ENCODE assay signal across 8 cellular contexts in the genomic region with DNA sequence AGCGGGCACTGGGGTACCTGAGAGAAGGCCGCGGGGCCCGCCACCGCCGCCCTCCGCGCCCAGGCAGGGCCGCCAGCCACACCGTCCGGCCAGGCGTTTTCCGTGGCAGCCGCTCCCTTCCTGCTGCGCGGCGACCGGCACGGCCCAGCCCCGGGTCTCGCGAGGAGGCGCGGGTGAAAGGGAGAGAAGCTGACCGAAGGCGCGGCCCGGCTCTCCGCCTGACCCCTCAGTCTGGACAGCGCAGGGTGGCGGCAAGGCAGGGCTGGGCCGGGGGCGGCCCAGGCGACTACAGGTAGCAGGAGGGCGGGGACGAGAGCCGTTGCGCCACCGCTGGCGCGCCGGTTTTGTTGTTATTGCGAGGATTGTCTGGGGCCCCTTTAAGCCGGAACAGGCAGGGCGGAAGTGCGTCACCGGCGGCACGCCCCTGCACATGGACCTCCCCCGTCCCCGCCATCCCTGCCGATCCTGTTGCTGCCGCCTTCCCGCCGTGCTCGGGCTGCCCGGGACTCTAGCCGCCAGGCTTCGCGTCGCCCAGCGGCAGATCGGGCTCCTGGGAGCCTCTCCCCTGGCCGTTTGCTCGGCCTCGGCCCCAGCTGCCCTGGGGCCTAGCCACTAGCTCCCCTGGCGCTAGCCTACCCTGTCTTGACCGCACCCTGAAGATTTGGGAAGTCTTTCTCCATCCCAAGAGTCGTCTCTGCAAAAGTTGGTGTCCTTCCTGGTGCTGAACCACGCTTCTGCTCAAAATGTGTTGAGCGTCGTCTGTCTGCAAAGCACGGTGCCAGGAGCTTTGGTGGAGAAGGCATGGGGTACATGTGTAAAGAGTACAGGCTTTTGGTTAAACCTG. TPM values are rescaled to one million over a fixed set of nuclear protein-coding genes. Genes with fewer than 3 reads are reported as not detected.
DNase-seq lines count a peak whose midpoint lies in the region; ATAC-seq and TF ChIP-seq lines count a peak whose summit lies in the region.

A gene with protein sequence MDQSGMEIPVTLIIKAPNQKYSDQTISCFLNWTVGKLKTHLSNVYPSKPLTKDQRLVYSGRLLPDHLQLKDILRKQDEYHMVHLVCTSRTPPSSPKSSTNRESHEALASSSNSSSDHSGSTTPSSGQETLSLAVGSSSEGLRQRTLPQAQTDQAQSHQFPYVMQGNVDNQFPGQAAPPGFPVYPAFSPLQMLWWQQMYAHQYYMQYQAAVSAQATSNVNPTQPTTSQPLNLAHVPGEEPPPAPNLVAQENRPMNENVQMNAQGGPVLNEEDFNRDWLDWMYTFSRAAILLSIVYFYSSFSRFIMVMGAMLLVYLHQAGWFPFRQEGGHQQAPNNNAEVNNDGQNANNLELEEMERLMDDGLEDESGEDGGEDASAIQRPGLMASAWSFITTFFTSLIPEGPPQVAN (minus strand): TSS at position 352 of the 844 bp plus-strand sequence. CDS start 805 bp downstream, outside the sequence.

- no peaks in the 10 kb centered on the region for H3K27me3 Mint-ChIP-seq in T-helper 1 cell treated with Interleukin-12 subunit alpha and Interleukin-12 subunit beta and Interleukin-4 antibody, amounts not matched to agents 30 μg/mL and 1 μg/mL, for 36 hours (ENCODE audit: low read depth)

- peak in 2 of 6 experiments; percentile 16 to 25 for TF ChIP-seq CTCF in upper lobe of left lung (IDR thresholded peaks at IDR 0.05)

- no peaks in the 10 kb centered on the region for H3K9me3 Mint-ChIP-seq in T-helper 1 cell treated with Interleukin-12 subunit alpha and Interleukin-12 subunit beta and Interleukin-4 antibody, amounts not matched to agents 30 μg/mL and 1 μg/mL, for 36 hours

- H3K27ac ChIP-seq in upper lobe of left lung: peak within 1 kb of the TSS; percentile 97 to 99 (median 98)

- no peaks in the 10 kb centered on the region for H3K27me3 ChIP-seq in upper lobe of left lung

- DNase-seq in NCI-H1694 treated with DMSO at 0.1 percent for 48 hours (lab: John Stamatoyannopoulos, UW) (peak; percentile 76), amniotic stem cell (lab: John Stamatoyannopoulos, UW) (peak; percentile 65), left cardiac atrium (peak; percentile 95), posterior vena cava (ENCODE audit: low spot score) (peak; percentile 98), upper lobe of left lung (peak; percentile 98 to 99)

- WGBS in upper lobe of left lung, 2 donors: 1 to 3% methylated on average over 7 to 58 of the region's 73 CpGs

- TF ChIP-seq EP300 in upper lobe of left lung (IDR thresholded peaks at IDR 0.05): peak in 1 of 4 donors; percentile 66

- H3K27ac Mint-ChIP-seq in T-helper 1 cell treated with Interleukin-12 subunit alpha and Interleukin-12 subunit beta and Interleukin-4 antibody, amounts not matched to agents 30 μg/mL and 1 μg/mL, for 36 hours: peak within 1 kb of the TSS; percentile 96

- H3K4me3 ChIP-seq in upper lobe of left lung: peak within 1 kb of the TSS; percentile 69 to 73 (median 72)

- H3K4me1 Mint-ChIP-seq in T-helper 1 cell treated with Interleukin-12 subunit alpha and Interleukin-12 subunit beta and Interleukin-4 antibody, amounts not matched to agents 30 μg/mL and 1 μg/mL, for 36 hours (ENCODE audit: low read depth): peaks cover 52% of the 10 kb centered on the region

- no peaks in the 10 kb centered on the region for H3K9me3 ChIP-seq in upper lobe of left lung

- TF ChIP-seq POLR2A in upper lobe of left lung (IDR thresholded peaks at IDR 0.05): peak in 3 of 4 donors; percentile 92 to 98 (median 97)

- peaks cover 29 to 47% (median 36%) of the 10 kb centered on the region in 4 donors for H3K4me1 ChIP-seq in upper lobe of left lung

- ATAC-seq in GM18499 (IDR thresholded peaks at IDR 0.05; ENCODE audit: insufficient read depth, unreplicated experiment) (peak; percentile 77), HG02938 (IDR thresholded peaks at IDR 0.05; ENCODE audit: unreplicated experiment) (peak; percentile 90), left cardiac atrium (peak; percentile 97), upper lobe of left lung (ENCODE audit: low FRiP score in 2 of 2) (peak; percentile 98)

- peak within 1 kb of the TSS; percentile 98 for H3K4me3 Mint-ChIP-seq in T-helper 1 cell treated with Interleukin-12 subunit alpha and Interleukin-12 subunit beta and Interleukin-4 antibody, amounts not matched to agents 30 μg/mL and 1 μg/mL, for 36 hours

- intact Hi-C loops in left cardiac atrium (cut with DNase I): no loop called here
- intact Hi-C loops in posterior vena cava (cut with DNase I): no loop called here

- H3K36me3 ChIP-seq in upper lobe of left lung: no peaks in the 10 kb centered on the region

- H3K36me3 Mint-ChIP-seq in T-helper 1 cell treated with Interleukin-12 subunit alpha and Interleukin-12 subunit beta and Interleukin-4 antibody, amounts not matched to agents 30 μg/mL and 1 μg/mL, for 36 hours (ENCODE audit: low read depth): peaks cover 11% of the 10 kb centered on the region

RNA-seq across cellular contexts. Expression of the gene that starts here (rescaled TPM):
- total RNA-seq in left cardiac atrium (10 to 100 TPM; 15.6 to 17.3 TPM), posterior vena cava (10 to 100 TPM; 21.1 to 22.4 TPM), upper lobe of left lung (10 to 100 TPM; 29.6 to 63.9 (median 42.2) TPM)

Comparison
In these comparisons a context has a peak if more than half of its experiments do, and no peak if none do; other contexts are left out.
1. Peak in every context shown above with its lines: DNase-seq, ATAC-seq, H3K4me3 ChIP-seq and H3K27ac ChIP-seq.